ENCODE assay signal across 25 cellular contexts in genomic region chr3:176426371-176426770, GRCh38.
"Had no signal": no experiment of that assay in that cellular context is flagged by ENCODE, and none has a peak within 500 bp of the region (broad histone marks: within the 10 kb centered on the region; RNA-seq: fewer than 3 reads in every experiment).

No MANE protein-coding gene starts in this region.

- H3K4me3 Mint-ChIP-seq: activated CD4-positive, alpha-beta memory T cell treated with anti-CD3 and anti-CD28 coated beads, Interleukin-2, amount 10 ng/mL, durations not matched to agents 7 days and 5 days; activated CD4-positive, alpha-beta T cell treated with anti-CD3 and anti-CD28 coated beads for 36 hours; activated naive CD4-positive, alpha-beta T cell treated with anti-CD3 and anti-CD28 coated beads, Interleukin-2, amount 10 ng/mL, durations not matched to agents 7 days and 5 days; activated naive CD8-positive, alpha-beta T cell treated with anti-CD3 and anti-CD28 coated beads for 36 hours; activated T-cell treated with anti-CD3 and anti-CD28 coated beads, Interleukin-2, amount 50 U/mL, for 72 hours; T-cell had no signal

- H3K4me3 ChIP-seq: SK-N-MC had no signal

- H3K36me3 Mint-ChIP-seq: activated naive CD4-positive, alpha-beta T cell treated with anti-CD3 and anti-CD28 coated beads, Interleukin-2, amount 10 ng/mL, durations not matched to agents 7 days and 5 days; activated naive CD8-positive, alpha-beta T cell treated with anti-CD3 and anti-CD28 coated beads for 36 hours; T-cell had no signal

- DNase-seq: activated CD4-positive, alpha-beta memory T cell treated with anti-CD3 and anti-CD28 coated beads, Interleukin-2, amount 10 ng/mL, durations not matched to agents 7 days and 5 days; activated CD4-positive, alpha-beta T cell treated with anti-CD3 and anti-CD28 coated beads for 36 hours; activated CD4-positive, alpha-beta T cell treated with anti-CD3 and anti-CD28 coated beads, Interleukin-2, amount 50 U/mL, for 1 hour; activated CD8-positive, alpha-beta memory T cell treated with anti-CD3 and anti-CD28 coated beads, Interleukin-2, amount 50 U/mL, for 4 hours; activated gamma-delta T cell treated with Interleukin-2 at 50 U/mL for 16 hours; activated naive CD4-positive, alpha-beta T cell treated with anti-CD3 and anti-CD28 coated beads, Interleukin-2, amount 10 ng/mL, durations not matched to agents 7 days and 5 days; activated naive CD8-positive, alpha-beta T cell treated with anti-CD3 and anti-CD28 coated beads for 36 hours; activated T-cell treated with anti-CD3 and anti-CD28 coated beads, Interleukin-2, amount 50 U/mL, for 72 hours; brain microvascular endothelial cell; cerebellar nuclear complex; NCI-H1092 treated with DMSO at 0.1 percent for 48 hours; NCI-H1436; NCI-H187; NCI-H2081; NCI-H446; NCI-H524; RPMI8226; T-cell; T-helper 2 cell; T1000 had no signal

- H3K9me3 Mint-ChIP-seq: activated CD4-positive, alpha-beta memory T cell treated with anti-CD3 and anti-CD28 coated beads, Interleukin-2, amount 10 ng/mL, durations not matched to agents 7 days and 5 days; activated naive CD4-positive, alpha-beta T cell treated with anti-CD3 and anti-CD28 coated beads, Interleukin-2, amount 10 ng/mL, durations not matched to agents 7 days and 5 days; activated naive CD8-positive, alpha-beta T cell treated with anti-CD3 and anti-CD28 coated beads for 36 hours; activated T-cell treated with anti-CD3 and anti-CD28 coated beads, Interleukin-2, amount 50 U/mL, for 72 hours; activated T-helper 2 cell treated with anti-CD3 and anti-CD28 coated beads, Interferon-gamma antibody, Interleukin-2, Interleukin-4, amounts not matched to agents 10 μg/mL and 5 μg/mL and 100 μg/mL, durations not matched to agents 14 hours and 24 hours and 36 hours; T-cell had no signal

- H3K36me3 ChIP-seq: brain microvascular endothelial cell had no signal

- H3K27me3 Mint-ChIP-seq: activated CD4-positive, alpha-beta memory T cell treated with anti-CD3 and anti-CD28 coated beads, Interleukin-2, amount 10 ng/mL, durations not matched to agents 7 days and 5 days; activated CD4-positive, alpha-beta T cell treated with anti-CD3 and anti-CD28 coated beads for 36 hours; activated naive CD4-positive, alpha-beta T cell treated with anti-CD3 and anti-CD28 coated beads, Interleukin-2, amount 10 ng/mL, durations not matched to agents 7 days and 5 days; activated naive CD8-positive, alpha-beta T cell treated with anti-CD3 and anti-CD28 coated beads for 36 hours; T-cell had no signal

- H3K27ac ChIP-seq: brain microvascular endothelial cell, SK-N-MC, VCaP had no signal

- H3K27ac Mint-ChIP-seq: activated CD4-positive, alpha-beta memory T cell treated with anti-CD3 and anti-CD28 coated beads, Interleukin-2, amount 10 ng/mL, durations not matched to agents 7 days and 5 days; activated CD4-positive, alpha-beta T cell treated with anti-CD3 and anti-CD28 coated beads for 36 hours; activated naive CD4-positive, alpha-beta T cell treated with anti-CD3 and anti-CD28 coated beads, Interleukin-2, amount 10 ng/mL, durations not matched to agents 7 days and 5 days; activated naive CD8-positive, alpha-beta T cell treated with anti-CD3 and anti-CD28 coated beads for 36 hours; activated T-cell treated with anti-CD3 and anti-CD28 coated beads, Interleukin-2, amount 50 U/mL, for 72 hours; activated T-helper 2 cell treated with anti-CD3 and anti-CD28 coated beads, Interferon-gamma antibody, Interleukin-2, Interleukin-4, amounts not matched to agents 10 μg/mL and 5 μg/mL and 100 μg/mL, durations not matched to agents 14 hours and 24 hours and 36 hours; T-cell had no signal

- H3K27me3 ChIP-seq: brain microvascular endothelial cell had no signal

- H3K4me1 Mint-ChIP-seq: activated CD4-positive, alpha-beta memory T cell treated with anti-CD3 and anti-CD28 coated beads, Interleukin-2, amount 10 ng/mL, durations not matched to agents 7 days and 5 days; activated CD4-positive, alpha-beta T cell treated with anti-CD3 and anti-CD28 coated beads for 36 hours; activated naive CD4-positive, alpha-beta T cell treated with anti-CD3 and anti-CD28 coated beads, Interleukin-2, amount 10 ng/mL, durations not matched to agents 7 days and 5 days; activated naive CD8-positive, alpha-beta T cell treated with anti-CD3 and anti-CD28 coated beads for 36 hours; T-cell had no signal

- ATAC-seq: activated CD4-positive, alpha-beta T cell treated with anti-CD3 and anti-CD28 coated beads for 36 hours; activated T-cell treated with anti-CD3 and anti-CD28 coated beads, Interleukin-2, amount 50 U/mL, for 72 hours; Panc1; Right ventricle myocardium inferior; T-cell had no signal
